12 cellular contexts compared by ENCODE assay signal in the genomic region with DNA sequence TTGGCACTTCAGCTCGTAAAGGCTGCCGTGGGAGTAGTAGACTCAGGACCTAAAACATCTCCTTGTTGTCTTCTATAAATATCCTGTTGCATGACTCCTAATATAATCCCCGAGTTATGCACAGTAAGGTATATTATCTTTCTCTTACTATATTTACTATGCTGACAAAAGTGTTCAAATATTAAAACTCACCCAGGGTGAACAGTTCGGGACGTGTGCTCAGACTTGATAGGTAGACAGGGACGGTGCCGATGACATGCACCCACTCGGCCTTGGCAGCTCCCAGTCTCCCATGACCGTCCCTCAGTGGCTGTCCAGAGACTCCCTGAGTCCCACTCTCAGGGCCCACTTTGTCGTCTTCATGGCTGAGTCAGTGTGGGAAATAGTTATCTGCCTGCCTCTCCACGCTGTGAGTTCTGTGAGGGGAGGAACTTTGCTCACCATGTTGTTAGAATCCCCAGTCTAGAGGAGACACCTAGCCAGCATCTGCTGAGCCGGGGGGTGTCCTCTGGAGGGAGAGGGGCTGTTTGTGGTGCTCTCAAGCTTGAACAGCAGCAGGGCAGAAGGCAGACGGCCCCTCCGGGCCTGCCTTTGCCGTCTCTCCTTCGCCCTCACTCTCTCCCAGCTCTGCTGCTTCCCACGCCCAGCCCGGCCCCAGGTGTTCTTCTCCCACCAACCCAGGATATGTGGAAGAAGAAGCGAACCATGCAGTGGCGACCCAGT.
DNase-seq lines count a peak whose midpoint lies in the region; ATAC-seq and TF ChIP-seq lines count a peak whose summit lies in the region.
"Had no signal": no experiment of that assay in that cellular context is flagged by ENCODE, and none has a peak within 500 bp of the region (broad histone marks: within the 10 kb centered on the region; RNA-seq: fewer than 3 reads in every experiment).

No MANE protein-coding gene starts in this region.

- H2AK5ac ChIP-seq in H9 (ENCODE audit: insufficient read length, low read length), result no peak overlapping the region

- peak overlapping the region; percentile 42; the same call in 1 of the 2 replicates for H3K27ac ChIP-seq in ACC112 (ENCODE audit: low read depth, low read length)
- H3K27ac ChIP-seq in Panc1 (ENCODE audit: low read length), result peak overlapping the region; percentile 80
- H3K27ac ChIP-seq in heart left ventricle, result peak overlapping the region in 11 of 12 donors; percentile 18 to 85 (median 75)
- peak overlapping the region; percentile 34 for H3K27ac ChIP-seq in osteoblast (ENCODE audit: low read depth, low read length)
- no peak overlapping the region for H3K27ac ChIP-seq in H9 (ENCODE audit: insufficient read length, low read depth, low read length)
- H3K27ac ChIP-seq: parathyroid adenoma had no signal

- no peak for TF ChIP-seq CTCF in Panc1 (IDR thresholded peaks at IDR 0.05)
- no peak for TF ChIP-seq CTCF in heart left ventricle (IDR thresholded peaks at IDR 0.05)
- no peak for TF ChIP-seq CTCF in osteoblast (IDR thresholded peaks at IDR 0.05; ENCODE audit: extremely low read depth, low read depth, low read length)
- no peak for TF ChIP-seq CTCF in H9 (conservative IDR thresholded peaks at IDR 0.05)

- WGBS in heart left ventricle, 4 donors, result 57 to 69% (median 65%) methylated on average over 20 of the region's 20 CpGs
- no CpG with 5 or more reads among the region's 20 CpGs for WGBS in H9 (ENCODE audit: extremely low coverage, insufficient read length, low lambda C conversion rate)

- peaks cover 0 to 5% (median 2%) of the 10 kb centered on the region in 3 experiments; a peak in 2 of 7 replicates for H3K36me3 Mint-ChIP-seq in H9 (ENCODE audit: insufficient read depth in 1 of 3, low read depth in 3 of 3)

- no peak overlapping the region for H2BK15ac ChIP-seq in H9 (ENCODE audit: low read depth, low read length)

- H2BK20ac ChIP-seq in H9 (ENCODE audit: low read depth, low read length, poor library complexity, severe bottlenecking), result no peak overlapping the region

- no peak overlapping the region for H4K5ac ChIP-seq in H9 (ENCODE audit: insufficient read length, low read depth, low read length)

- peak overlapping the region in 1 of 3 experiments; percentile 68; a peak in 2 of 7 replicates for H3K27ac Mint-ChIP-seq in H9

- H3K27me3 ChIP-seq in ACC112 (ENCODE audit: insufficient read depth, low read length) (no peaks in the 10 kb centered on the region), Panc1 (ENCODE audit: control insufficient read depth, insufficient read depth, low read length) (no peaks in the 10 kb centered on the region), heart left ventricle (no peaks in the 10 kb centered on the region), osteoblast (ENCODE audit: insufficient read depth, low read length) (no peaks in the 10 kb centered on the region), H9 (ENCODE audit: insufficient read depth, low read length) (no peaks in the 10 kb centered on the region)

- POLR2A ChIA-PET in Panc1 (lab: Charles Lee), result interaction anchor here (0.7 kb wide), 1 partner anchor 129 kb away, joined by 3 read pairs; no protein-coding TSS in a partner anchor

- H2BK12ac ChIP-seq in H9 (ENCODE audit: insufficient read length, low read depth, low read length), result no peak overlapping the region

- no peak overlapping the region for H3K56ac ChIP-seq in H9 (ENCODE audit: insufficient read length, low read depth, low read length)

- DNase-seq in Panc1 (ENCODE audit: low read depth, low spot score) (no peak), heart left ventricle (peak in 1 of 5 donors; percentile 18), osteoblast (ENCODE audit: insufficient read length, low spot score, missing footprints) (no peak), globus pallidus (ENCODE audit: low spot score) (no peak), AG08395 (ENCODE audit: low spot score) (no peak), H9 (no peak), dedifferentiated amniotic fluid mesenchymal stem cell (ENCODE audit: extremely low spot score) (no peak)
- DNase-seq: DND-41, NCI-H1930, NCI-H82 had no signal

- BruUV-seq in Panc1 (replicated peaks; lab: Mats Ljungman, UMichigan), result no TSS peak

- H4K8ac ChIP-seq in H9 (replicated peaks; ENCODE audit: insufficient read length, low read depth, low read length), result no peak overlapping the region

- no peak overlapping the region for H3K4me3 Mint-ChIP-seq in H9

- peaks cover 8 to 10% of the 10 kb centered on the region in 2 experiments for H3K4me1 Mint-ChIP-seq in H9

- H3K23me2 ChIP-seq in H9 (ENCODE audit: insufficient read length, low read depth, low read length, poor library complexity, severe bottlenecking), result no peaks in the 10 kb centered on the region

- peak; percentile 35 for ATAC-seq in Panc1
- peak; percentile 25 to 52 (median 41) for ATAC-seq in heart left ventricle

- H3K79me1 ChIP-seq in H9 (ENCODE audit: insufficient read depth, low read depth, low read length, poor library complexity, severe bottlenecking), result no peaks in the 10 kb centered on the region

- no peak overlapping the region for H2AFZ ChIP-seq in ACC112 (ENCODE audit: low read length, unreplicated experiment)
- no peak overlapping the region for H2AFZ ChIP-seq in osteoblast (ENCODE audit: low read length)
- H2AFZ ChIP-seq in H9 (ENCODE audit: low read length), result no peak overlapping the region
- H2AFZ ChIP-seq: parathyroid adenoma had no signal

- H3K4me2 ChIP-seq in osteoblast (ENCODE audit: insufficient read depth, low read length), result no peak overlapping the region
- no peak overlapping the region for H3K4me2 ChIP-seq in H9 (ENCODE audit: insufficient read depth, insufficient read length, low read length)

- no peaks in the 10 kb centered on the region for H3K79me2 ChIP-seq in ACC112 (ENCODE audit: control insufficient read depth, insufficient read depth, low read length, unreplicated experiment)
- H3K79me2 ChIP-seq in osteoblast (ENCODE audit: insufficient read depth, low read length), result peaks cover 2% of the 10 kb centered on the region
- H3K79me2 ChIP-seq in H9 (ENCODE audit: insufficient read depth, low read length), result no peaks in the 10 kb centered on the region

- H3K4me3 ChIP-seq in ACC112 (ENCODE audit: low read depth, low read length) (no peak overlapping the region), Panc1 (ENCODE audit: low read depth in 2 of 2, low read length in 2 of 2) (peak overlapping the region in 1 of 2 experiments; percentile 26; a peak in 1 of 4 replicates), heart left ventricle (peak overlapping the region in 2 of 12 donors; percentile 17 to 20), osteoblast (ENCODE audit: insufficient read depth, low read length) (no peak overlapping the region)

- H3K9me3 ChIP-seq in Panc1 (ENCODE audit: control insufficient read depth, insufficient read depth, low read depth, low read length), result no peaks in the 10 kb centered on the region
- H3K9me3 ChIP-seq in heart left ventricle, result peaks cover 0 to 11% (median 0%) of the 10 kb centered on the region in 12 donors
- peaks cover 2% of the 10 kb centered on the region for H3K9me3 ChIP-seq in osteoblast (ENCODE audit: low read depth, low read length)
- no peaks in the 10 kb centered on the region for H3K9me3 ChIP-seq in H9 (ENCODE audit: control insufficient read depth, low read depth, low read length)

- intact Hi-C loops in Panc1 (cut with micrococcal nuclease; ENCODE audit: unreplicated experiment) (no loop called here), heart left ventricle (cut with DNase I) (no loop called here)

- H3T11ph ChIP-seq in H9 (ENCODE audit: low read length), result no peak overlapping the region

- no peak overlapping the region for H3K9ac ChIP-seq in H9 (ENCODE audit: extremely low read depth, insufficient read length, low read length)
- H3K9ac ChIP-seq: parathyroid adenoma had no signal

- H3K27me3 Mint-ChIP-seq in H9 (ENCODE audit: low read depth), result no peaks in the 10 kb centered on the region

- H3K18ac ChIP-seq in H9 (ENCODE audit: insufficient read length, low read depth, low read length), result no peak overlapping the region

- H3K9me3 Mint-ChIP-seq in H9, result no peaks in the 10 kb centered on the region; a peak in 1 of 5 replicates

- H3K23ac ChIP-seq in H9 (ENCODE audit: insufficient read length, low read depth, low read length), result no peak overlapping the region

- H4K20me1 ChIP-seq in osteoblast (ENCODE audit: insufficient read depth, low read length), result no peaks in the 10 kb centered on the region
- H4K20me1 ChIP-seq in H9 (ENCODE audit: control insufficient read depth, insufficient read depth, insufficient read length), result no peaks in the 10 kb centered on the region

- no peak overlapping the region for H3K14ac ChIP-seq in H9 (ENCODE audit: insufficient read depth, low read length)

- H3K4me1 ChIP-seq in ACC112 (ENCODE audit: control insufficient read depth, insufficient read depth, low read length, unreplicated experiment), result peaks cover 25% of the 10 kb centered on the region
- H3K4me1 ChIP-seq in Panc1 (ENCODE audit: control insufficient read depth, insufficient read depth, low read length), result peaks cover 63% of the 10 kb centered on the region
- H3K4me1 ChIP-seq in heart left ventricle, result peaks cover 0 to 62% (median 28%) of the 10 kb centered on the region in 12 donors
- peaks cover 20% of the 10 kb centered on the region for H3K4me1 ChIP-seq in osteoblast (ENCODE audit: insufficient read depth, low read length)
- H3K4me1 ChIP-seq in H9 (ENCODE audit: insufficient read depth, low read length), result no peaks in the 10 kb centered on the region
- H3K4me1 ChIP-seq: parathyroid adenoma had no signal

- H4K91ac ChIP-seq in H9 (ENCODE audit: insufficient read length, low read depth, low read length), result no peak overlapping the region

- in situ Hi-C loops in Panc1 (cut with HindIII; ENCODE audit: low pct_unique_long_range_greater_than_20kb, low sequenced_read_pairs), result no loop called here

- peaks cover 21% of the 10 kb centered on the region for H3K36me3 ChIP-seq in ACC112 (ENCODE audit: insufficient read depth, low read length)
- no peaks in the 10 kb centered on the region for H3K36me3 ChIP-seq in Panc1 (ENCODE audit: control insufficient read depth, insufficient read depth, low read length)
- H3K36me3 ChIP-seq in heart left ventricle, result peaks cover 0 to 1% (median 0%) of the 10 kb centered on the region in 9 donors
- no peaks in the 10 kb centered on the region for H3K36me3 ChIP-seq in osteoblast (ENCODE audit: insufficient read depth, low read length)

- TF ChIP-seq POLR2A in heart left ventricle (IDR thresholded peaks at IDR 0.05), result no peak

- H2BK120ac ChIP-seq in H9 (ENCODE audit: low read depth, low read length, poor library complexity, severe bottlenecking), result no peak overlapping the region

- no peak overlapping the region for H3K4ac ChIP-seq in H9 (ENCODE audit: low read depth, low read length)

- H2BK5ac ChIP-seq in H9 (ENCODE audit: insufficient read length, low read length), result no peak overlapping the region

- CTCF ChIA-PET in Panc1 (lab: Charles Lee), result no interaction called here
